Comparison of ENCODE assay signal across 8 cellular contexts in genomic region chr15:33195283-33195682, GRCh38. TPM values are rescaled to one million over a fixed set of nuclear protein-coding genes. Genes with fewer than 3 reads are reported as not detected.
DNase-seq lines count a peak whose midpoint lies in the region; ATAC-seq, FAIRE-seq and TF ChIP-seq lines count a peak whose summit lies in the region.

No MANE protein-coding gene starts in this region.

- no peak for TF ChIP-seq CTCF in astrocyte (IDR thresholded peaks at IDR 0.05; ENCODE audit: insufficient read depth, low read depth, low read length)

- no peaks in the 10 kb centered on the region for H3K9me3 Mint-ChIP-seq in T-helper 2 cell treated with Interferon-gamma antibody and Interleukin-4, amounts not matched to agents 5 μg/mL and 100 μg/mL, for 36 hours
- H3K9me3 Mint-ChIP-seq in astrocyte (ENCODE audit: unreplicated experiment), result no peaks in the 10 kb centered on the region

- H2AFZ ChIP-seq in astrocyte (ENCODE audit: low read depth, low read length), result peak overlapping the region; percentile 98

- H3K27ac ChIP-seq in astrocyte (ENCODE audit: low read depth, low read length) (no peak overlapping the region), substantia nigra (ENCODE audit: low read depth, low read length, poor library complexity, severe bottlenecking) (peak overlapping the region; percentile 58)

- no peak for DNase-seq in T-helper 2 cell treated with Interferon-gamma antibody and Interleukin-4, amounts not matched to agents 5 μg/mL and 100 μg/mL, for 36 hours (ENCODE audit: low spot score)
- DNase-seq in T-helper 2 cell (no peak), astrocyte (ENCODE audit: low read depth) (no peak), kidney tubule cell (ENCODE audit: low spot score) (peak; percentile 60), substantia nigra (lab: John Stamatoyannopoulos, UW) (no peak), NCI-H2081 treated with DMSO at 0.1 percent for 48 hours (lab: John Stamatoyannopoulos, UW) (no peak), NCI-H345 treated with DMSO at 0.1 percent for 48 hours (lab: John Stamatoyannopoulos, UW; ENCODE audit: unreplicated experiment) (no peak)

- peak overlapping the region; percentile 94 for H3K4me2 ChIP-seq in astrocyte (ENCODE audit: low read length)

- peak overlapping the region; percentile 60 for H3K4me3 ChIP-seq in astrocyte (ENCODE audit: insufficient read depth, low read depth, low read length)

- no peaks in the 10 kb centered on the region for H3K36me3 ChIP-seq in astrocyte (ENCODE audit: insufficient read depth, low read length)

- no peak for FAIRE-seq in astrocyte (lab: Jason Lieb, UNC)

- H3K27me3 Mint-ChIP-seq in T-helper 2 cell treated with Interferon-gamma antibody and Interleukin-4, amounts not matched to agents 5 μg/mL and 100 μg/mL, for 36 hours (ENCODE audit: low read depth), result peaks cover 63% of the 10 kb centered on the region
- H3K27me3 Mint-ChIP-seq in astrocyte (ENCODE audit: low read depth, unreplicated experiment), result peaks cover 30% of the 10 kb centered on the region

- H3K9ac ChIP-seq in astrocyte (ENCODE audit: low read length), result peak overlapping the region; percentile 80

- H3K79me2 ChIP-seq in astrocyte (ENCODE audit: insufficient read depth, low read length), result no peaks in the 10 kb centered on the region

- H3K36me3 Mint-ChIP-seq in T-helper 2 cell treated with Interferon-gamma antibody and Interleukin-4, amounts not matched to agents 5 μg/mL and 100 μg/mL, for 36 hours (ENCODE audit: low read depth), result no peaks in the 10 kb centered on the region
- no peaks in the 10 kb centered on the region for H3K36me3 Mint-ChIP-seq in astrocyte (ENCODE audit: low read depth, unreplicated experiment)

- H3K27ac Mint-ChIP-seq in T-helper 2 cell treated with Interferon-gamma antibody and Interleukin-4, amounts not matched to agents 5 μg/mL and 100 μg/mL, for 36 hours, result peak overlapping the region; percentile 69
- H3K27ac Mint-ChIP-seq in astrocyte (ENCODE audit: unreplicated experiment), result peak overlapping the region; percentile 66

- H3K4me1 Mint-ChIP-seq in T-helper 2 cell treated with Interferon-gamma antibody and Interleukin-4, amounts not matched to agents 5 μg/mL and 100 μg/mL, for 36 hours (ENCODE audit: low read depth), result peaks cover 18% of the 10 kb centered on the region
- H3K4me1 Mint-ChIP-seq in astrocyte (ENCODE audit: low read depth, unreplicated experiment), result peaks cover 6% of the 10 kb centered on the region

- peaks cover 13% of the 10 kb centered on the region for H3K27me3 ChIP-seq in astrocyte (ENCODE audit: insufficient read depth, low read length)

- peaks cover 10% of the 10 kb centered on the region for H3K4me1 ChIP-seq in astrocyte (ENCODE audit: insufficient read depth, low read length)

- ATAC-seq in GM21717 (IDR thresholded peaks at IDR 0.05; ENCODE audit: unreplicated experiment), result no peak

- no peaks in the 10 kb centered on the region for H3K9me3 ChIP-seq in astrocyte (ENCODE audit: insufficient read depth, low read depth, low read length)

- peak overlapping the region; percentile 82 for H3K4me3 Mint-ChIP-seq in T-helper 2 cell treated with Interferon-gamma antibody and Interleukin-4, amounts not matched to agents 5 μg/mL and 100 μg/mL, for 36 hours
- peak overlapping the region; percentile 80 for H3K4me3 Mint-ChIP-seq in astrocyte (ENCODE audit: unreplicated experiment)

- H4K20me1 ChIP-seq in astrocyte (ENCODE audit: insufficient read depth, low read length), result no peaks in the 10 kb centered on the region

RNA-seq across cellular contexts. Expression of gene FMN1, which starts 0.8 kb away (rescaled TPM):
- total RNA-seq in astrocyte, result 5.3 and 5.8 TPM in 2 replicates
